17 cellular contexts compared by ENCODE assay signal in the genomic region with DNA sequence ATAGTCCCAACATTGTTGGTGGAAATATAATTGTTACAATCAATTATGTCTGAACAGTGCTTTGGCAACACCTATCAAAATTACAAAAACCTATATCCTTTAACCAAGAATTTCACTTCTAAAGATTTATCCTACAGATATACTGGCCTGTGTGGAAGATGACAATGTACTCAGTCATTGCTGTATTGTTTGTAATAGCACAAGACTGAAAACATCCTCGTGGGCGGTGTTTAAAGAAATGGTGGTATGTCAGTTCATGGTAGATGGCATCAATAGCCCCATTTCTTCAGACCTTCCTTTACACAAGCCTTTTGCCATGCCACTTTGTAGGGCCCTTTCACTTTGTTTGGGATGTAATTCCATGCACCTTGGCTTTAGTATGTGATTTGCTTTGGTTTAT. TPM values are rescaled to one million over a fixed set of nuclear protein-coding genes. Genes with fewer than 3 reads are reported as not detected.
DNase-seq lines count a peak whose midpoint lies in the region; ATAC-seq, FAIRE-seq and TF ChIP-seq lines count a peak whose summit lies in the region.
"Had no signal": no experiment of that assay in that cellular context is flagged by ENCODE, and none has a peak within 500 bp of the region (broad histone marks: within the 10 kb centered on the region; RNA-seq: fewer than 3 reads in every experiment).

No MANE protein-coding gene starts in this region.

- DNase-seq in D721Med (ENCODE audit: insufficient read length, low spot score) (no peak), HTR-8/SVneo (ENCODE audit: insufficient read length, low spot score) (no peak), bronchial epithelial cell (ENCODE audit: low read depth) (peak; percentile 34), osteoblast (ENCODE audit: insufficient read length, low spot score, missing footprints) (peak; percentile 62), GM10266 (ENCODE audit: extremely low spot score) (no peak), kidney glomerular epithelial cell (lab: John Stamatoyannopoulos, UW) (no peak)
- DNase-seq: 8988T; Calu3; CD4-positive, alpha-beta memory T cell; DMS 273 treated with DMSO at 0.1 percent for 48 hours; DMS53; GDM1; KBM-7 had no signal

- no peak for ATAC-seq in HG03571 (IDR thresholded peaks at IDR 0.05; ENCODE audit: unreplicated experiment)

- H3K27ac ChIP-seq in osteoblast (ENCODE audit: low read depth, low read length): no peak overlapping the region
- H3K27ac ChIP-seq: BLaER1, HL-60 had no signal

- FAIRE-seq in D721Med (lab: Jason Lieb, UNC) (peak; percentile 51), HTR-8/SVneo (lab: Jason Lieb, UNC) (peak; percentile 16), bronchial epithelial cell (lab: Jason Lieb, UNC) (no peak)

- no peaks in the 10 kb centered on the region for H3K4me1 ChIP-seq in osteoblast (ENCODE audit: insufficient read depth, low read length)
- H3K4me1 ChIP-seq: BLaER1, HAP-1 had no signal

- no peaks in the 10 kb centered on the region for H3K79me2 ChIP-seq in osteoblast (ENCODE audit: insufficient read depth, low read length)

- H3K4me3 ChIP-seq in bronchial epithelial cell (ENCODE audit: low read depth, low read length) (no peak overlapping the region), osteoblast (ENCODE audit: insufficient read depth, low read length) (no peak overlapping the region)
- H3K4me3 ChIP-seq: BLaER1, HAP-1 had no signal

- H3K4me2 ChIP-seq in osteoblast (ENCODE audit: insufficient read depth, low read length): no peak overlapping the region
- H3K4me2 ChIP-seq: BLaER1 had no signal

- no peaks in the 10 kb centered on the region for H4K20me1 ChIP-seq in osteoblast (ENCODE audit: insufficient read depth, low read length)
- H4K20me1 ChIP-seq: BLaER1 had no signal

- no peaks in the 10 kb centered on the region for H3K9me3 ChIP-seq in osteoblast (ENCODE audit: low read depth, low read length)
- H3K9me3 ChIP-seq: BLaER1, HAP-1 had no signal

- no peak overlapping the region for H2AFZ ChIP-seq in osteoblast (ENCODE audit: low read length)

- TF ChIP-seq CTCF in D721Med (IDR thresholded peaks at IDR 0.05; ENCODE audit: insufficient read depth, missing control alignments) (no peak), bronchial epithelial cell (IDR thresholded peaks at IDR 0.05; ENCODE audit: insufficient read depth, low read length, severe bottlenecking) (no peak), osteoblast (IDR thresholded peaks at IDR 0.05; ENCODE audit: extremely low read depth, low read depth, low read length) (no peak), GM10266 (IDR thresholded peaks at IDR 0.05; ENCODE audit: control insufficient read depth, insufficient read depth, low read depth, missing control alignments) (no peak)

- H3K27me3 ChIP-seq in bronchial epithelial cell (ENCODE audit: control insufficient read depth, insufficient read depth, low read length) (no peaks in the 10 kb centered on the region), osteoblast (ENCODE audit: insufficient read depth, low read length) (no peaks in the 10 kb centered on the region)
- H3K27me3 ChIP-seq: BLaER1 had no signal

- H3K36me3 ChIP-seq in bronchial epithelial cell (ENCODE audit: control insufficient read depth, insufficient read depth, low read length) (no peaks in the 10 kb centered on the region), osteoblast (ENCODE audit: insufficient read depth, low read length) (no peaks in the 10 kb centered on the region)
- H3K36me3 ChIP-seq: BLaER1, HAP-1 had no signal

RNA-seq across cellular contexts. Expression of gene TPBG, which starts 9.8 kb away (rescaled TPM):
- total RNA-seq in bronchial epithelial cell (120 and 121 TPM in 2 replicates), osteoblast (47.8 and 48.6 TPM in 2 replicates)

Comparison
In these comparisons a context has a peak if more than half of its experiments do, and no peak if none do; other contexts are left out.
1. DNase-seq: peak in bronchial epithelial cell (single experiment) and osteoblast (single experiment); none in D721Med (single experiment), HTR-8/SVneo (single experiment), GM10266 (single experiment) and kidney glomerular epithelial cell (single experiment).